In genomic region chr20:654427-654770, GRCh38 we compare ENCODE assay signal across 16 cellular contexts. TPM values are rescaled to one million over a fixed set of nuclear protein-coding genes. Genes with fewer than 3 reads are reported as not detected.
A peak's percentile ranks its signal among the peaks of the same experiment; 100 is the strongest.
DNase-seq lines count a peak whose midpoint lies in the region; ATAC-seq and TF ChIP-seq lines count a peak whose summit lies in the region.
"Had no signal": no experiment of that assay in that cellular context is flagged by ENCODE, and none has a peak within 500 bp of the region (broad histone marks: within the 10 kb centered on the region; RNA-seq: fewer than 3 reads in every experiment).

No MANE protein-coding gene starts in this region.

- H3K36me3 Mint-ChIP-seq in glutamatergic neuron (ENCODE audit: unreplicated experiment): peaks cover 4% of the 10 kb centered on the region
- peaks cover 3% of the 10 kb centered on the region for H3K36me3 Mint-ChIP-seq in type B pancreatic cell

- H3K4me1 ChIP-seq in right atrium auricular region (peaks cover 0 to 29% of the 10 kb centered on the region in 2 donors), OCI-LY7 (ENCODE audit: insufficient read depth, low read length, poor library complexity, severe bottlenecking) (peaks cover 15% of the 10 kb centered on the region)
- H3K4me1 ChIP-seq: foreskin keratinocyte had no signal

- no peaks in the 10 kb centered on the region for H3K9me2 ChIP-seq in OCI-LY7 (ENCODE audit: insufficient read depth, low read length)

- H3K27me3 ChIP-seq in right atrium auricular region: no peaks in the 10 kb centered on the region
- H3K27me3 ChIP-seq: brain microvascular endothelial cell, SJSA1 had no signal

- intact Hi-C loops in left cardiac atrium (cut with DNase I): loop anchor here in 1 of 2 donors (5.0 kb wide), 1 partner anchor 73 kb away; no protein-coding TSS in a partner anchor
- intact Hi-C loops in OCI-LY7 (cut with micrococcal nuclease; ENCODE audit: unreplicated experiment): loop anchor here (10.0 kb wide), 1 partner anchor 180 kb away; the partner anchor contains the start of gene FAM110A

- H3K36me3 ChIP-seq in right atrium auricular region (peaks cover 16% of the 10 kb centered on the region), OCI-LY7 (ENCODE audit: insufficient read depth, low read length) (peaks cover 17% of the 10 kb centered on the region; the same call in 1 of the 2 replicates)

- POLR2A ChIA-PET in OCI-LY7 (lab: Charles Lee): no interaction called here

- H3K4me1 Mint-ChIP-seq in glutamatergic neuron (ENCODE audit: low read depth, unreplicated experiment) (peaks cover 13% of the 10 kb centered on the region), type B pancreatic cell (ENCODE audit: unreplicated experiment) (peaks cover 25% of the 10 kb centered on the region)

- no TSS peak for BruUV-seq in OCI-LY7 (replicated peaks; lab: Mats Ljungman, UMichigan)

- H2AFZ ChIP-seq in OCI-LY7 (ENCODE audit: low read length): peak overlapping the region; percentile 80; the same call in 1 of the 2 replicates

- TF ChIP-seq CTCF in right atrium auricular region (IDR thresholded peaks at IDR 0.05) (no peak), OCI-LY7 (conservative IDR thresholded peaks at IDR 0.05; ENCODE audit: low read length) (no peak), glutamatergic neuron (IDR thresholded peaks at IDR 0.05; ENCODE audit: partially characterized antibody, unreplicated experiment) (no peak), type B pancreatic cell (conservative IDR thresholded peaks at IDR 0.05) (no peak)

- ATAC-seq in left cardiac atrium: no peak
- ATAC-seq: foreskin keratinocyte had no signal

- peaks cover 24% of the 10 kb centered on the region; the same call in 1 of the 2 replicates for H3K79me2 ChIP-seq in OCI-LY7 (ENCODE audit: insufficient read depth, low read depth, low read length)

- H3K4me3 ChIP-seq in right atrium auricular region: no peak overlapping the region
- no peak overlapping the region for H3K4me3 ChIP-seq in OCI-LY7 (ENCODE audit: low read depth, low read length, poor library complexity, severe bottlenecking)

- H3K4me2 ChIP-seq in OCI-LY7 (ENCODE audit: low read length): peak overlapping the region; percentile 95; the same call in 1 of the 2 replicates

- CTCF ChIA-PET in OCI-LY7 (lab: Charles Lee; ENCODE audit: unreplicated experiment): no interaction called here

- H3K27ac Mint-ChIP-seq in glutamatergic neuron (ENCODE audit: unreplicated experiment): no peak overlapping the region
- H3K27ac Mint-ChIP-seq in type B pancreatic cell: peak overlapping the region; percentile 61

- DNase-seq in right atrium auricular region (ENCODE audit: low spot score): no peak
- DNase-seq in left cardiac atrium: no peak
- no peak for DNase-seq in OCI-LY7 (ENCODE audit: low spot score)
- DNase-seq in glutamatergic neuron: no peak
- no peak for DNase-seq in type B pancreatic cell (ENCODE audit: extremely low spot score, unreplicated experiment)
- no peak for DNase-seq in DMS114 treated with DMSO at 0.1 percent for 48 hours (lab: John Stamatoyannopoulos, UW; ENCODE audit: unreplicated experiment)
- DNase-seq in COLO829 (ENCODE audit: low spot score): no peak
- DNase-seq in mucosa of gallbladder (ENCODE audit: low spot score): no peak
- DNase-seq: activated CD4-positive, CD25-positive, alpha-beta regulatory T cell; activated effector memory CD4-positive, alpha-beta T cell treated with Interleukin-2 at 50 U/mL for 16 hours; brain microvascular endothelial cell; foreskin keratinocyte; NCI-H2107; stimulated activated naive CD8-positive, alpha-beta T cell treated with anti-CD3 and anti-CD28 coated beads, Interleukin-15, amount 100 ng/mL, for 72 hours had no signal

- H4K20me1 ChIP-seq in OCI-LY7 (ENCODE audit: insufficient read depth, low read length): 0 out of 2 replicates have a peak, but pooled peaks cover 4% of the 10 kb centered on the region

- peak overlapping the region; percentile 31 for H3K4me3 Mint-ChIP-seq in glutamatergic neuron (ENCODE audit: unreplicated experiment)
- peak overlapping the region; percentile 84 for H3K4me3 Mint-ChIP-seq in type B pancreatic cell

- H3K9me3 Mint-ChIP-seq in glutamatergic neuron (ENCODE audit: unreplicated experiment): peaks cover 9% of the 10 kb centered on the region
- H3K9me3 Mint-ChIP-seq in type B pancreatic cell: no peaks in the 10 kb centered on the region
- H3K9me3 Mint-ChIP-seq: stimulated activated naive CD8-positive, alpha-beta T cell treated with anti-CD3 and anti-CD28 coated beads, Interleukin-15, amount 100 ng/mL, for 72 hours had no signal

- H3K9me3 ChIP-seq in right atrium auricular region: no peaks in the 10 kb centered on the region
- H3K9me3 ChIP-seq in OCI-LY7 (ENCODE audit: low read length): no peaks in the 10 kb centered on the region

- peak overlapping the region; percentile 91 to 95 for H3K27ac ChIP-seq in right atrium auricular region
- H3K27ac ChIP-seq in OCI-LY7 (ENCODE audit: low read depth, low read length, poor library complexity, severe bottlenecking): no peak overlapping the region
- H3K27ac ChIP-seq: foreskin keratinocyte had no signal

- peaks cover 4% of the 10 kb centered on the region for H3K27me3 Mint-ChIP-seq in glutamatergic neuron (ENCODE audit: unreplicated experiment)
- peaks cover 39% of the 10 kb centered on the region for H3K27me3 Mint-ChIP-seq in type B pancreatic cell

RNA-seq across cellular contexts. Expression of gene SRXN1, which starts 1.4 kb away (rescaled TPM):
- total RNA-seq in right atrium auricular region (10 to 100 TPM; 41.8 to 65.4 TPM), left cardiac atrium (10 to 100 TPM; 34.1 to 38.9 TPM), OCI-LY7 (2022) (17.1 and 19.8 TPM in 2 replicates), glutamatergic neuron (ENCODE audit: unreplicated experiment) (6.3 TPM), type B pancreatic cell (ENCODE audit: low replicate concordance) (16.3 and 25.4 TPM in 2 replicates), mucosa of gallbladder (18.5 TPM)
- 12.4 and 18.6 TPM in 2 replicates for total RNA-seq in OCI-LY7 (2014; rRNA removed; shearing (Covaris generic))

RNA-seq across cellular contexts. Expression of gene SCRT2, which starts 21.2 kb away (rescaled TPM):
- total RNA-seq in right atrium auricular region (not detected), left cardiac atrium (not detected), OCI-LY7 (2022) (not detected in 2 replicates), glutamatergic neuron (ENCODE audit: unreplicated experiment) (28.0 TPM), type B pancreatic cell (ENCODE audit: low replicate concordance) (0.36 TPM in 1 of 2 replicates, not detected in the other), mucosa of gallbladder (not detected)
- total RNA-seq in OCI-LY7 (2014; rRNA removed; shearing (Covaris generic)): not detected in 2 replicates
- total RNA-seq: foreskin keratinocyte, M059J, SJSA1 had no signal

RNA-seq across cellular contexts. Expression of gene TCF15, which starts 44.3 kb away (rescaled TPM):
- total RNA-seq in right atrium auricular region: 1 to 10 TPM; 4.9 to 8.0 TPM
- 10 to 100 TPM in 1 of 2 donors, 1 to 10 TPM in 1; 7.3 to 10.3 TPM for total RNA-seq in left cardiac atrium
- total RNA-seq in OCI-LY7 (2014; rRNA removed; shearing (Covaris generic)): not detected in 2 replicates
- not detected in 2 replicates for total RNA-seq in OCI-LY7 (2022)
- 19.7 TPM for total RNA-seq in glutamatergic neuron (ENCODE audit: unreplicated experiment)
- total RNA-seq in type B pancreatic cell (ENCODE audit: low replicate concordance): 0.94 TPM in 1 of 2 replicates, not detected in the other
- total RNA-seq in mucosa of gallbladder: 0.37 TPM
- total RNA-seq: foreskin keratinocyte, M059J, SJSA1 had no signal

Comparison
In these comparisons a context has a peak if more than half of its experiments do, and no peak if none do; other contexts are left out.
1. RNA of gene SCRT2, which starts 21.2 kb away (total RNA-seq): 28.0 TPM in glutamatergic neuron (single experiment); 0.36 TPM in type B pancreatic cell, not detected in right atrium auricular region, not detected in left cardiac atrium, not detected in OCI-LY7 and not detected in mucosa of gallbladder (single experiment); every median in the first group is over 10 times any median in the second.